Comparison of ENCODE assay signal across 8 cellular contexts in the genomic region with DNA sequence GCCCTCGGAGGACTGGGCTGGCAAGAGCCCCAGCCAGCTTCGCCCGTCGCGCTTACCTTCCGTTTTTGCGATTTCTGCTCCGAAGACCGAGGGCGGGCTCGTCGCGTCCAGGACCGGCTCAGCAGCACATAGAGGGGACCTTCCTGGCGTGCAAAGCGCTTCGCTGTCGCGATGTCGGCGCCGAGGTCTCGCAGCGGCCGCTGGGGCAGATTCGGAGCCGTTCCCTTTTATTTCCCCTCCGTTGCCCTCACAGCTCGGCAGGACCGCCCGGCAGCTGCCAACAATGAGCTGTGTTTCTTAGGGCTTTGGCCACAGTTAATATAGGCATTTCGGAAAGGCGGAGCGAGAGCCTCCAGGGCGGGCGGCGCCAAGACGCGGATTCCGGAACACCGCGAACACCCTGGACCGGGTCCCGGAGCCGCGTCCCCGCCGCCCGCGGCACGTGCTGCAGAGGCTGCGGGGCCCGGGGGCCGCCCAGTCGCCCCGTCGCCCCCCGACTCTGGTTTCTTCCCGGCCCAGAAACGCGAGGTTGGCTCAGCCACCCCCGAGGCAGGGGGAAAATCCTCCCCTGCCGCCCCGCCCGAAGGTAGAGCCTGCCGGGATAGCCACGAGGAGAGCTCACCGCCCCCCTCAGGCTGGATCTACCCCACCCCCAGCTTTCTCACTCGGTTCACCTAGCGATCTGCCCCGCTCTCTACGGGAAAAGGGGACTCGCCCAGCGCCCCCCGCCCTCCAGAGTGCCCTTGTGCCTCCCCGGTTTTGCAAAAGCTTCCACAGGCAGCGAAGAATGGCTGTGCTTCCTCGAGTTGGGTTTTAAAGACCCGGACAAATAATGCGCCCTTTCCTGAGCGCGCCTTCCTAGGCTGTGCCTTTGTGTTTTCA. TPM values are rescaled to one million over a fixed set of nuclear protein-coding genes. Genes with fewer than 3 reads are reported as not detected.
DNase-seq lines count a peak whose midpoint lies in the region; FAIRE-seq and TF ChIP-seq lines count a peak whose summit lies in the region.

Gene CITED2 (minus strand): TSS at position 292 of the 882 bp plus-strand sequence. CDS start 704 bp downstream, outside the sequence.

- no peak for FAIRE-seq in H54 (lab: Jason Lieb, UNC)

- TF ChIP-seq POLR2A in H54 (IDR thresholded peaks at IDR 0.05; ENCODE audit: low read depth, low read length) (peak; percentile 99), stomach (IDR thresholded peaks at IDR 0.05) (peak in 2 of 4 donors; percentile 87 to 96)

- H3K27ac Mint-ChIP-seq in neural crest cell (ENCODE audit: unreplicated experiment) = peak within 1 kb of the TSS; percentile 98

- no peak for TF ChIP-seq EP300 in stomach (IDR thresholded peaks at IDR 0.05)

- H3F3A ChIP-seq in Loucy (ENCODE audit: low read depth) = no peaks in the 10 kb centered on the region

- peaks cover 19% of the 10 kb centered on the region for H3K79me2 ChIP-seq in Loucy (ENCODE audit: insufficient read depth, low read length)

- peak within 1 kb of the TSS; percentile 79 for H3K4me3 ChIP-seq in Loucy (ENCODE audit: low read length, poor library complexity, severe bottlenecking)
- H3K4me3 ChIP-seq in stomach = peak within 1 kb of the TSS; percentile 69 to 93 (median 83)

- H3K27me3 ChIP-seq in Loucy (ENCODE audit: insufficient read depth, low read length, poor library complexity, severe bottlenecking) = no peaks in the 10 kb centered on the region
- no peaks in the 10 kb centered on the region for H3K27me3 ChIP-seq in stomach

- peak within 1 kb of the TSS; percentile 98 for H3K4me2 ChIP-seq in Loucy (ENCODE audit: low read depth, low read length, poor library complexity, severe bottlenecking)

- H3K36me3 Mint-ChIP-seq in neural crest cell (ENCODE audit: low read depth) = peaks cover 26% of the 10 kb centered on the region

- H3K4me3 Mint-ChIP-seq in neural crest cell = peak within 1 kb of the TSS; percentile 100

- H3K36me3 ChIP-seq in Loucy (ENCODE audit: insufficient read depth, low read length) = no peaks in the 10 kb centered on the region
- peaks cover 0 to 27% (median 6%) of the 10 kb centered on the region in 4 donors for H3K36me3 ChIP-seq in stomach

- 0 to 1% (median 0%) methylated on average over 56 to 82 of the region's 82 CpGs for WGBS in stomach, 5 donors

- H3K9me3 ChIP-seq in Loucy (ENCODE audit: insufficient read depth, low read depth, low read length) (no peaks in the 10 kb centered on the region), stomach (no peaks in the 10 kb centered on the region)

- peak within 1 kb of the TSS; percentile 97 for H2AFZ ChIP-seq in Loucy (ENCODE audit: low read length)

- TF ChIP-seq CTCF in Loucy (conservative IDR thresholded peaks at IDR 0.05; ENCODE audit: low read length) = 0 out of 2 replicates have a peak, but pooled peaks have one; percentile 1
- peak; percentile 42 for TF ChIP-seq CTCF in neural crest cell (conservative IDR thresholded peaks at IDR 0.05)
- TF ChIP-seq CTCF in stomach (IDR thresholded peaks at IDR 0.05) = peak in 4 of 7 experiments; percentile 26 to 46 (median 33)

- H3K9me2 ChIP-seq in Loucy (replicated peaks; ENCODE audit: low read depth, low read length) = no peaks in the 10 kb centered on the region

- peak within 1 kb of the TSS; percentile 92 to 100 (median 97) for H3K27ac ChIP-seq in stomach

- no peaks in the 10 kb centered on the region for H3K9me3 Mint-ChIP-seq in neural crest cell

- DNase-seq in ELF-1 (ENCODE audit: low read depth, low spot score) (peak; percentile 97), H54 (ENCODE audit: insufficient read length, low spot score) (peak; percentile 26), SHP77 treated with DMSO at 0.1 percent for 48 hours (lab: John Stamatoyannopoulos, UW) (peak; percentile 88), fibroblast of the conjunctiva (ENCODE audit: low read depth) (peak; percentile 93), neural crest cell (ENCODE audit: low read depth, low spot score) (peak; percentile 91), stomach (peak; percentile 95)
- DNase-seq in activated effector memory CD4-positive, alpha-beta T cell treated with anti-CD3 and anti-CD28 coated beads, Interleukin-2, amount 50 U/mL, for 16 hours = peak; percentile 97

- peaks cover 44% of the 10 kb centered on the region for H3K4me1 Mint-ChIP-seq in neural crest cell

- peaks cover 4% of the 10 kb centered on the region for H3K27me3 Mint-ChIP-seq in neural crest cell (ENCODE audit: low read depth)

- intact Hi-C loops in stomach (cut with DNase I; ENCODE audit: low total_unique reads) = loop anchor here (10.0 kb wide), 1 partner anchor 1070 kb away; no protein-coding TSS in a partner anchor

- H3K4me1 ChIP-seq in Loucy (ENCODE audit: insufficient read depth, low read length, poor library complexity, severe bottlenecking) (peaks cover 15% of the 10 kb centered on the region), stomach (peaks cover 10 to 48% (median 38%) of the 10 kb centered on the region in 4 donors)

- H4K20me1 ChIP-seq in Loucy (ENCODE audit: insufficient read depth, low read length, poor library complexity, severe bottlenecking) = peaks cover 10% of the 10 kb centered on the region

- H3K9ac ChIP-seq in Loucy (ENCODE audit: low read depth, low read length, poor library complexity, severe bottlenecking) = peak within 1 kb of the TSS; percentile 85

RNA-seq across cellular contexts. Expression of gene CITED2, which starts in this region (rescaled TPM):
- 122 and 126 TPM in 2 replicates for total RNA-seq in neural crest cell
- 100 to 1,000 TPM in 1 of 5 donors, 10 to 100 TPM in 4; 22.3 to 102 (median 40.3) TPM for total RNA-seq in stomach
- polyA plus RNA-seq in stomach = 10 to 100 TPM; 15.3 to 32.7 (median 18.6) TPM

Comparison
In these comparisons a context has a peak if more than half of its experiments do, and no peak if none do; other contexts are left out.
1. Peak in every context shown above with its lines: DNase-seq, H3K4me3 ChIP-seq and H3K27ac ChIP-seq.
2. DNase-seq: peak in every context shown above with its lines; median percentile 97 in ELF-1; 97 in activated effector memory CD4-positive, alpha-beta T cell treated with anti-CD3 and anti-CD28 coated beads, Interleukin-2, amount 50 U/mL, for 16 hours; 95 in stomach; 93 in fibroblast of the conjunctiva; 91 in neural crest cell; 88 in SHP77 treated with DMSO at 0.1 percent for 48 hours; 26 in H54.